6 cellular contexts compared by ENCODE assay signal in genomic region chr17:31382668-31383275, GRCh38. TPM values are rescaled to one million over a fixed set of nuclear protein-coding genes. Genes with fewer than 3 reads are reported as not detected.
DNase-seq lines count a peak whose midpoint lies in the region; ATAC-seq and TF ChIP-seq lines count a peak whose summit lies in the region.
"Not testable (repeated sequence)": the region's sequence is repeated elsewhere in the genome, so short reads cannot be mapped to it uniquely, and the experiment has no call there.

No MANE protein-coding gene starts in this region.

- not testable (repeated sequence) for H3K27me3 Mint-ChIP-seq in type B pancreatic cell

- H3K4me1 Mint-ChIP-seq in type B pancreatic cell (ENCODE audit: unreplicated experiment), result not testable (repeated sequence)

- intact Hi-C loops in Right ventricle myocardium inferior (cut with DNase I); heart right ventricle (cut with DNase I); left ventricle myocardium superior (cut with micrococcal nuclease): not testable (repeated sequence)

- not testable (repeated sequence) for H3K27me3 ChIP-seq in cardiac muscle cell, heart right ventricle

- peak; percentile 36 for ATAC-seq in Right ventricle myocardium inferior
- peak in 5 of 8 donors; percentile 29 to 83 (median 65) for ATAC-seq in heart right ventricle
- peak; percentile 64 for ATAC-seq in left ventricle myocardium superior

- WGBS in heart right ventricle, 2 donors, result 92 to 95% methylated on average over 11 of the region's 11 CpGs

- not testable (repeated sequence) for H3K9me3 ChIP-seq in cardiac muscle cell (ENCODE audit: low read depth); heart right ventricle

- DNase-seq in Right ventricle myocardium inferior (ENCODE audit: missing footprints); cardiac muscle cell (ENCODE audit: low read depth in 1 of 2, low spot score in 1 of 2); heart right ventricle; left ventricle myocardium superior; type B pancreatic cell (ENCODE audit: extremely low spot score, unreplicated experiment): not testable (repeated sequence)
- peak; percentile 35 for DNase-seq in pons (ENCODE audit: low spot score)

- not testable (repeated sequence) for H3K36me3 ChIP-seq in cardiac muscle cell
- H3K36me3 ChIP-seq in heart right ventricle, result peaks cover 0 to 34% (median 2%) of the 10 kb centered on the region in 9 donors

- not testable (repeated sequence) for H3K4me3 Mint-ChIP-seq in type B pancreatic cell

- not testable (repeated sequence) for H3K9me3 Mint-ChIP-seq in type B pancreatic cell

- H3K27ac ChIP-seq in cardiac muscle cell, result peak overlapping the region; percentile 57
- not testable (repeated sequence) for H3K27ac ChIP-seq in heart right ventricle

- TF ChIP-seq CTCF in cardiac muscle cell (IDR thresholded peaks at IDR 0.05; ENCODE audit: low read depth, low read length); heart right ventricle (IDR thresholded peaks at IDR 0.05); type B pancreatic cell (conservative IDR thresholded peaks at IDR 0.05): not testable (repeated sequence)

- H3K27ac Mint-ChIP-seq in type B pancreatic cell, result peak overlapping the region; percentile 39

- H3K4me3 ChIP-seq in cardiac muscle cell, heart right ventricle: not testable (repeated sequence)

- H3K4me1 ChIP-seq in cardiac muscle cell (ENCODE audit: low read depth); heart right ventricle: not testable (repeated sequence)

- H3K36me3 Mint-ChIP-seq in type B pancreatic cell, result not testable (repeated sequence)

RNA-seq across cellular contexts. Expression of gene RAB11FIP4, which starts 8.7 kb away (rescaled TPM):
- total RNA-seq in Right ventricle myocardium inferior (13.6 TPM), cardiac muscle cell (23.1 and 23.4 TPM in 2 replicates), heart right ventricle (10 to 100 TPM in 5 of 10 donors, 1 to 10 TPM in 5; 4.8 to 13.9 (median 9.7) TPM), left ventricle myocardium superior (15.8 TPM), type B pancreatic cell (ENCODE audit: low replicate concordance) (32.4 and 44.7 TPM in 2 replicates)
- polyA plus RNA-seq in cardiac muscle cell (8.2 and 8.8 TPM in 2 replicates), heart right ventricle (1 to 10 TPM; 1.6 to 1.7 TPM)
